Comparison of ENCODE assay signal across 9 cellular contexts in genomic region chr11:96306600-96306932, GRCh38. TPM values are rescaled to one million over a fixed set of nuclear protein-coding genes. Genes with fewer than 3 reads are reported as not detected.
A peak's percentile ranks its signal among the peaks of the same experiment; 100 is the strongest.
DNase-seq lines count a peak whose midpoint lies in the region; ATAC-seq and TF ChIP-seq lines count a peak whose summit lies in the region.
"Had no signal": no experiment of that assay in that cellular context is flagged by ENCODE, and none has a peak within 500 bp of the region (broad histone marks: within the 10 kb centered on the region; RNA-seq: fewer than 3 reads in every experiment).

No MANE protein-coding gene starts in this region.

- no peak for TF ChIP-seq CTCF in astrocyte of the spinal cord (IDR thresholded peaks at IDR 0.05; ENCODE audit: low read depth, low read length)
- no peak for TF ChIP-seq CTCF in stomach (IDR thresholded peaks at IDR 0.05)

- H3K4me3 ChIP-seq in astrocyte of the spinal cord (ENCODE audit: low read depth, low read length), result peak overlapping the region; percentile 4
- peak overlapping the region in 3 of 4 donors; percentile 25 to 33 (median 25) for H3K4me3 ChIP-seq in stomach
- no peak overlapping the region for H3K4me3 ChIP-seq in effector memory CD4-positive, alpha-beta T cell (ENCODE audit: insufficient read depth, low read depth, low read length, poor library complexity, severe bottlenecking)

- DNase-seq in LHCN-M2 (ENCODE audit: low read depth) (peak; percentile 78), astrocyte of the spinal cord (ENCODE audit: low read depth, low spot score) (no peak), memory B cell (ENCODE audit: low spot score in 2 of 2) (no peak), stomach (no peak), G401 (ENCODE audit: low spot score) (no peak)
- no peak for DNase-seq in activated CD4-positive, alpha-beta T cell treated with anti-CD3 and anti-CD28 coated beads, Interleukin-2, amount 10 ng/mL, durations not matched to agents 24 days and 14 days
- DNase-seq in effector memory CD4-positive, alpha-beta T cell, result no peak
- DNase-seq: central memory CD4-positive, alpha-beta T cell; MM.1S had no signal

- intact Hi-C loops in stomach (cut with DNase I; ENCODE audit: low total_unique reads), result no loop called here
- intact Hi-C loops in activated CD4-positive, alpha-beta T cell treated with anti-CD3 and anti-CD28 coated beads, Interleukin-2, amount 10 ng/mL, durations not matched to agents 24 days and 14 days (cut with micrococcal nuclease), result loop anchor here (5.0 kb wide), 1 partner anchor 36 kb away; the partner anchor contains the start of gene MAML2

- no peaks in the 10 kb centered on the region for H3K27me3 ChIP-seq in stomach
- no peaks in the 10 kb centered on the region for H3K27me3 ChIP-seq in effector memory CD4-positive, alpha-beta T cell (replicated peaks; ENCODE audit: control insufficient read depth, insufficient read depth, low read length, poor library complexity, severe bottlenecking)

- no peak for TF ChIP-seq EP300 in stomach (IDR thresholded peaks at IDR 0.05)

- no peak for ATAC-seq in memory B cell (ENCODE audit: low read depth)

- no peaks in the 10 kb centered on the region for H3K9me3 Mint-ChIP-seq in memory B cell
- H3K9me3 Mint-ChIP-seq in activated CD4-positive, alpha-beta T cell treated with anti-CD3 and anti-CD28 coated beads, Interleukin-2, amount 10 ng/mL, durations not matched to agents 24 days and 14 days, result no peaks in the 10 kb centered on the region

- peaks cover 3% of the 10 kb centered on the region for H3K36me3 Mint-ChIP-seq in memory B cell
- peaks cover 8% of the 10 kb centered on the region for H3K36me3 Mint-ChIP-seq in activated CD4-positive, alpha-beta T cell treated with anti-CD3 and anti-CD28 coated beads, Interleukin-2, amount 10 ng/mL, durations not matched to agents 24 days and 14 days (ENCODE audit: low read depth)

- peaks cover 51 to 90% (median 68%) of the 10 kb centered on the region in 4 donors for H3K4me1 ChIP-seq in stomach
- peaks cover 5% of the 10 kb centered on the region for H3K4me1 ChIP-seq in effector memory CD4-positive, alpha-beta T cell (ENCODE audit: control insufficient read depth, insufficient read depth, low read length, poor library complexity, severe bottlenecking)

- no peak for TF ChIP-seq POLR2A in stomach (IDR thresholded peaks at IDR 0.05)

- in situ Hi-C loops in astrocyte of the spinal cord (cut with HindIII; ENCODE audit: low sequenced_read_pairs) (no loop called here), G401 (cut with HindIII; ENCODE audit: low sequenced_read_pairs) (no loop called here)

- H3K36me3 ChIP-seq in stomach, result no peaks in the 10 kb centered on the region
- H3K36me3 ChIP-seq in effector memory CD4-positive, alpha-beta T cell (ENCODE audit: control insufficient read depth, insufficient read depth, low read length), result no peaks in the 10 kb centered on the region

- H3K27ac Mint-ChIP-seq in memory B cell, result peak overlapping the region; percentile 24
- no peak overlapping the region for H3K27ac Mint-ChIP-seq in activated CD4-positive, alpha-beta T cell treated with anti-CD3 and anti-CD28 coated beads, Interleukin-2, amount 10 ng/mL, durations not matched to agents 24 days and 14 days

- peaks cover 28% of the 10 kb centered on the region for H3K4me1 Mint-ChIP-seq in memory B cell
- peaks cover 30% of the 10 kb centered on the region for H3K4me1 Mint-ChIP-seq in activated CD4-positive, alpha-beta T cell treated with anti-CD3 and anti-CD28 coated beads, Interleukin-2, amount 10 ng/mL, durations not matched to agents 24 days and 14 days

- H3K4me3 Mint-ChIP-seq in memory B cell, result no peak overlapping the region
- no peak overlapping the region for H3K4me3 Mint-ChIP-seq in activated CD4-positive, alpha-beta T cell treated with anti-CD3 and anti-CD28 coated beads, Interleukin-2, amount 10 ng/mL, durations not matched to agents 24 days and 14 days

- no peaks in the 10 kb centered on the region for H3K9me3 ChIP-seq in stomach
- H3K9me3 ChIP-seq in effector memory CD4-positive, alpha-beta T cell (ENCODE audit: control insufficient read depth, low read length), result no peaks in the 10 kb centered on the region

- H3K27ac ChIP-seq in stomach, result peak overlapping the region; percentile 45 to 92 (median 84)
- no peak overlapping the region for H3K27ac ChIP-seq in effector memory CD4-positive, alpha-beta T cell (ENCODE audit: insufficient read depth, low read length, poor library complexity, severe bottlenecking)

- WGBS in stomach, 5 donors, result 8 to 19% (median 18%) methylated on average over 3 of the region's 3 CpGs

- H3K27me3 Mint-ChIP-seq in memory B cell, result no peaks in the 10 kb centered on the region
- no peaks in the 10 kb centered on the region for H3K27me3 Mint-ChIP-seq in activated CD4-positive, alpha-beta T cell treated with anti-CD3 and anti-CD28 coated beads, Interleukin-2, amount 10 ng/mL, durations not matched to agents 24 days and 14 days

RNA-seq across cellular contexts. Expression of gene MAML2, which starts 36.4 kb away (rescaled TPM):
- total RNA-seq in LHCN-M2 (2014; rRNA removed) (9.2 and 12.1 TPM in 2 replicates), stomach (10 to 100 TPM in 4 of 5 donors, 1 to 10 TPM in 1; 7.8 to 22.8 (median 17.4) TPM)
- 5.5 TPM for polyA plus RNA-seq in LHCN-M2 (2012)
- 1 to 10 TPM; 1.3 to 3.4 (median 3.0) TPM for polyA plus RNA-seq in stomach
- total RNA-seq in G401 (2014; rRNA removed; shearing (Covaris generic)), result not detected in 2 replicates
- total RNA-seq in activated CD4-positive, alpha-beta T cell treated with anti-CD3 and anti-CD28 coated beads, Interleukin-2, amount 10 ng/mL, durations not matched to agents 24 days and 14 days, result 11.9 and 12.4 TPM in 2 replicates
